20 cellular contexts compared by ENCODE assay signal in the genomic region with DNA sequence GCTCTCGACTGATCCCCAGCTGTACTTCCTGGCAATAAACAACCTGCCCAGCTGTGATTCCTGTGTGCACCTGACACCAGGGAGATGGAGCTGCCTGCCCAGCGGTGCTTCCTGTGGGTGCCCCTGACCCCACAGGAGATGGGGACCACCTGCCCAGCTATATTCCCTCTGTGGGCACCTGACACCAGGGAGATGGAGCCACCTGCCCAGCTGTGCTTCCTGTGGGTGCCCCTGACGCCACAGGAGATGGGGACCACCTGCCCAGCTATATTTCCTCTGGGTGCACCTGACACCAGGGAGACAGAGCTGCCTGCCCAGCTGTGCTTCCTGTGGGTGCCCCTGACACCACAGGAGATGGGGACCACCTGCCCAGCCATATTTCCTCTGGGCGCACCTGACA.
"Had no signal": no experiment of that assay in that cellular context is flagged by ENCODE, and none has a peak within 500 bp of the region (broad histone marks: within the 10 kb centered on the region; RNA-seq: fewer than 3 reads in every experiment).

No MANE protein-coding gene starts in this region.

- H3K27ac ChIP-seq: body of pancreas, dorsolateral prefrontal cortex, epithelial cell of prostate, foreskin keratinocyte, left ventricle myocardium inferior, thyroid gland had no signal

- ATAC-seq: activated CD8-positive, alpha-beta T cell treated with anti-CD3 and anti-CD28 coated beads for 36 hours; body of pancreas; foreskin keratinocyte had no signal

- H3K4me1 ChIP-seq: body of pancreas, foreskin keratinocyte, thyroid gland had no signal

- H3K27me3 Mint-ChIP-seq: activated CD8-positive, alpha-beta T cell treated with anti-CD3 and anti-CD28 coated beads for 36 hours had no signal

- DNase-seq: activated CD4-positive, alpha-beta T cell treated with anti-CD3 and anti-CD28 coated beads, Interleukin-2, amount 10 ng/mL, durations not matched to agents 24 days and 14 days; activated CD8-positive, alpha-beta T cell treated with anti-CD3 and anti-CD28 coated beads for 36 hours; activated naive CD4-positive, alpha-beta T cell treated with Interleukin-2 at 50 U/mL for 16 hours; activated T-cell treated with anti-CD3 and anti-CD28 coated beads, Interleukin-2, amount 50 U/mL, for 24 hours; body of pancreas; central memory CD4-positive, alpha-beta T cell; endodermal cell; foreskin keratinocyte; left ventricle myocardium inferior; mammary epithelial cell; midbrain; nucleus accumbens; stimulated activated CD4-positive, alpha-beta T cell treated with anti-CD3 and anti-CD28 coated beads, Interleukin-12 subunit alpha, Interleukin-12 subunit beta, amount 100 ng/mL, for 4 hours; stimulated activated CD4-positive, alpha-beta T cell treated with anti-CD3 and anti-CD28 coated beads, Interleukin-1b, Interleukin-23, amount 100 ng/mL, for 48 hours; stimulated activated naive CD4-positive, alpha-beta T cell treated with Interleukin-2 at 50 U/mL for 16 hours; thyroid gland had no signal

- H3K9me3 ChIP-seq: body of pancreas, left ventricle myocardium inferior, thyroid gland had no signal

- H3K9me3 Mint-ChIP-seq: activated CD4-positive, alpha-beta T cell treated with anti-CD3 and anti-CD28 coated beads, Interleukin-2, amount 10 ng/mL, durations not matched to agents 24 days and 14 days; activated CD8-positive, alpha-beta T cell treated with anti-CD3 and anti-CD28 coated beads for 36 hours; activated T-cell treated with anti-CD3 and anti-CD28 coated beads, Interleukin-2, amount 50 U/mL, for 24 hours; activated T-helper 2 cell treated with anti-CD3 and anti-CD28 coated beads, Interferon-gamma antibody, Interleukin-2, Interleukin-4, amounts not matched to agents 10 μg/mL and 5 μg/mL and 100 μg/mL, durations not matched to agents 14 hours and 24 hours and 36 hours; endodermal cell; nephron had no signal

- H3K36me3 ChIP-seq: left ventricle myocardium inferior, thyroid gland had no signal

- H3K4me3 Mint-ChIP-seq: activated CD4-positive, alpha-beta T cell treated with anti-CD3 and anti-CD28 coated beads, Interleukin-2, amount 10 ng/mL, durations not matched to agents 24 days and 14 days; activated CD8-positive, alpha-beta T cell treated with anti-CD3 and anti-CD28 coated beads for 36 hours; activated T-cell treated with anti-CD3 and anti-CD28 coated beads, Interleukin-2, amount 50 U/mL, for 24 hours; endodermal cell; nephron had no signal

- H3K27ac Mint-ChIP-seq: activated CD4-positive, alpha-beta T cell treated with anti-CD3 and anti-CD28 coated beads, Interleukin-2, amount 10 ng/mL, durations not matched to agents 24 days and 14 days; activated CD8-positive, alpha-beta T cell treated with anti-CD3 and anti-CD28 coated beads for 36 hours; activated T-cell treated with anti-CD3 and anti-CD28 coated beads, Interleukin-2, amount 50 U/mL, for 24 hours; activated T-helper 2 cell treated with anti-CD3 and anti-CD28 coated beads, Interferon-gamma antibody, Interleukin-2, Interleukin-4, amounts not matched to agents 10 μg/mL and 5 μg/mL and 100 μg/mL, durations not matched to agents 14 hours and 24 hours and 36 hours; endodermal cell had no signal

- H3K27me3 ChIP-seq: body of pancreas, dorsolateral prefrontal cortex, foreskin keratinocyte, thyroid gland had no signal

- H3K4me3 ChIP-seq: body of pancreas, dorsolateral prefrontal cortex, left ventricle myocardium inferior, thyroid gland had no signal
